Comparison of ENCODE assay signal across 27 cellular contexts in genomic region chr2:141021611-141022010, GRCh38.
DNase-seq lines count a peak whose midpoint lies in the region; ATAC-seq and TF ChIP-seq lines count a peak whose summit lies in the region.
"Had no signal": no experiment of that assay in that cellular context is flagged by ENCODE, and none has a peak within 500 bp of the region (broad histone marks: within the 10 kb centered on the region; RNA-seq: fewer than 3 reads in every experiment).

No MANE protein-coding gene starts in this region.

- BruUV-seq in MCF 10A (replicated peaks; lab: Mats Ljungman, UMichigan) = TSS peak; percentile 84

- peaks cover 15% of the 10 kb centered on the region for H3K4me1 Mint-ChIP-seq in MCF 10A (ENCODE audit: insufficient read depth, unreplicated experiment)
- H3K4me1 Mint-ChIP-seq in progenitor cell of endocrine pancreas (ENCODE audit: low read depth) = peaks cover 4% of the 10 kb centered on the region

- TF ChIP-seq CTCF in MCF 10A (IDR thresholded peaks at IDR 0.05; ENCODE audit: unreplicated experiment) (no peak), breast epithelium (IDR thresholded peaks at IDR 0.05) (no peak), choroid plexus epithelial cell (conservative IDR thresholded peaks at IDR 0.05; ENCODE audit: low read depth, low read length) (no peak), uterus (IDR thresholded peaks at IDR 0.05) (no peak), progenitor cell of endocrine pancreas (IDR thresholded peaks at IDR 0.05; ENCODE audit: unreplicated experiment) (no peak)

- peaks cover 5% of the 10 kb centered on the region for H3K36me3 Mint-ChIP-seq in MCF 10A (ENCODE audit: insufficient read depth, unreplicated experiment)
- no peaks in the 10 kb centered on the region for H3K36me3 Mint-ChIP-seq in progenitor cell of endocrine pancreas (ENCODE audit: insufficient read depth)

- no peaks in the 10 kb centered on the region for H3K4me1 ChIP-seq in breast epithelium
- no peaks in the 10 kb centered on the region for H3K4me1 ChIP-seq in uterus
- H3K4me1 ChIP-seq: neural progenitor cell, right lobe of liver, SJCRH30, vagina had no signal

- no peak for ATAC-seq in GM18867 (IDR thresholded peaks at IDR 0.05; ENCODE audit: unreplicated experiment)
- ATAC-seq: right lobe of liver had no signal

- H3K4me3 ChIP-seq in breast epithelium (no peak overlapping the region), choroid plexus epithelial cell (ENCODE audit: low read depth, low read length) (no peak overlapping the region), uterus (no peak overlapping the region)
- H3K4me3 ChIP-seq: lung, neural progenitor cell, right lobe of liver, SJCRH30, vagina had no signal

- DNase-seq in MCF 10A (ENCODE audit: unreplicated experiment) (peak; percentile 4), breast epithelium (ENCODE audit: low spot score in 2 of 2) (no peak), choroid plexus epithelial cell (ENCODE audit: low read depth) (peak; percentile 72), iris pigment epithelial cell (ENCODE audit: low read depth) (peak; percentile 86), uterus (no peak), iPS-NIHi11 (ENCODE audit: low spot score) (no peak), progenitor cell of endocrine pancreas (ENCODE audit: low spot score, unreplicated experiment) (no peak)
- DNase-seq: activated CD4-positive, CD25-positive, alpha-beta regulatory T cell; activated naive CD4-positive, alpha-beta T cell treated with anti-CD3 and anti-CD28 coated beads for 36 hours; AML-193; caudate nucleus; CD4-positive, alpha-beta T cell; head of caudate nucleus; NCI-H1105; NCI-H187 treated with DMSO at 0.1 percent for 48 hours; NCI-H2171 treated with DMSO at 0.1 percent for 48 hours; NCI-H524 treated with DMSO at 0.1 percent for 48 hours; right lobe of liver; SJCRH30; stimulated activated CD4-positive, alpha-beta T cell treated with anti-CD3 and anti-CD28 coated beads, Interleukin-15, amount 100 ng/mL, for 24 hours; stimulated activated naive CD4-positive, alpha-beta T cell had no signal

- H3K36me3 ChIP-seq in breast epithelium (no peaks in the 10 kb centered on the region), uterus (no peaks in the 10 kb centered on the region)
- H3K36me3 ChIP-seq: neural progenitor cell, right lobe of liver, SJCRH30, vagina had no signal

- H3K9me3 ChIP-seq in breast epithelium (no peaks in the 10 kb centered on the region), uterus (no peaks in the 10 kb centered on the region)
- H3K9me3 ChIP-seq: right lobe of liver, SJCRH30, vagina had no signal

- intact Hi-C loops in MCF 10A (cut with micrococcal nuclease) = no loop called here
- intact Hi-C loops in breast epithelium (cut with DNase I; ENCODE audit: low total_unique reads) = no loop called here
- intact Hi-C loops in uterus (cut with DNase I; ENCODE audit: low total_unique reads) = no loop called here

- no peaks in the 10 kb centered on the region for H3K9me3 Mint-ChIP-seq in MCF 10A (ENCODE audit: unreplicated experiment)
- H3K9me3 Mint-ChIP-seq in progenitor cell of endocrine pancreas (ENCODE audit: low read depth) = no peaks in the 10 kb centered on the region
- H3K9me3 Mint-ChIP-seq: activated T-helper 1 cell treated with anti-CD3 and anti-CD28 coated beads, Interleukin-12 subunit alpha, Interleukin-12 subunit beta, Interleukin-2, Interleukin-4 antibody, amounts not matched to agents 30 ng/mL and 10 ng/mL and 1 ng/mL, durations not matched to agents 14 hours and 24 hours and 36 hours had no signal

- no peaks in the 10 kb centered on the region for H3K27me3 Mint-ChIP-seq in MCF 10A (ENCODE audit: insufficient read depth, unreplicated experiment)
- H3K27me3 Mint-ChIP-seq in progenitor cell of endocrine pancreas = no peaks in the 10 kb centered on the region
- H3K27me3 Mint-ChIP-seq: CD4-positive, alpha-beta T cell had no signal

- POLR2A ChIA-PET in MCF 10A (lab: Yijun Ruan, JAX) = interaction anchor here (0.7 to 0.8 kb wide), 2 partner anchors 32 to 128 kb away, joined by 3 read pairs; no protein-coding TSS in a partner anchor

- H3K27me3 ChIP-seq in breast epithelium (no peaks in the 10 kb centered on the region), uterus (no peaks in the 10 kb centered on the region)
- H3K27me3 ChIP-seq: neural progenitor cell, right lobe of liver, SJCRH30, vagina had no signal

- H3K27ac ChIP-seq in breast epithelium (no peak overlapping the region), uterus (no peak overlapping the region)
- H3K27ac ChIP-seq: 22Rv1, neural progenitor cell, right lobe of liver, SJCRH30, vagina had no signal

- H3K27ac Mint-ChIP-seq in MCF 10A (ENCODE audit: low read depth, unreplicated experiment) (peak overlapping the region; percentile 97), progenitor cell of endocrine pancreas (no peak overlapping the region)
- H3K27ac Mint-ChIP-seq: activated naive CD4-positive, alpha-beta T cell treated with anti-CD3 and anti-CD28 coated beads for 36 hours; activated T-helper 1 cell treated with anti-CD3 and anti-CD28 coated beads, Interleukin-12 subunit alpha, Interleukin-12 subunit beta, Interleukin-2, Interleukin-4 antibody, amounts not matched to agents 30 ng/mL and 10 ng/mL and 1 ng/mL, durations not matched to agents 14 hours and 24 hours and 36 hours; CD4-positive, alpha-beta T cell; neural progenitor cell had no signal

- TF ChIP-seq POLR2A in breast epithelium (IDR thresholded peaks at IDR 0.05) (no peak), uterus (IDR thresholded peaks at IDR 0.05) (no peak)

- H3K4me3 Mint-ChIP-seq in MCF 10A (ENCODE audit: unreplicated experiment) = peak overlapping the region; percentile 43
- H3K4me3 Mint-ChIP-seq in progenitor cell of endocrine pancreas (ENCODE audit: low read depth) = no peak overlapping the region
- H3K4me3 Mint-ChIP-seq: activated naive CD4-positive, alpha-beta T cell treated with anti-CD3 and anti-CD28 coated beads for 36 hours; activated T-helper 1 cell treated with anti-CD3 and anti-CD28 coated beads, Interleukin-12 subunit alpha, Interleukin-12 subunit beta, Interleukin-2, Interleukin-4 antibody, amounts not matched to agents 30 ng/mL and 10 ng/mL and 1 ng/mL, durations not matched to agents 14 hours and 24 hours and 36 hours; CD4-positive, alpha-beta T cell; neural progenitor cell had no signal

- CTCF ChIA-PET in MCF 10A (lab: Yijun Ruan, JAX) = no interaction called here

Comparison
In these comparisons a context has a peak if more than half of its experiments do, and no peak if none do; other contexts are left out.
1. DNase-seq: peak in MCF 10A (single experiment), choroid plexus epithelial cell (single experiment) and iris pigment epithelial cell (single experiment); none in breast epithelium (0 of 2), uterus (0 of 2), iPS-NIHi11 (single experiment) and progenitor cell of endocrine pancreas (single experiment).